Comparison of ENCODE assay signal across 24 cellular contexts in the genomic region with DNA sequence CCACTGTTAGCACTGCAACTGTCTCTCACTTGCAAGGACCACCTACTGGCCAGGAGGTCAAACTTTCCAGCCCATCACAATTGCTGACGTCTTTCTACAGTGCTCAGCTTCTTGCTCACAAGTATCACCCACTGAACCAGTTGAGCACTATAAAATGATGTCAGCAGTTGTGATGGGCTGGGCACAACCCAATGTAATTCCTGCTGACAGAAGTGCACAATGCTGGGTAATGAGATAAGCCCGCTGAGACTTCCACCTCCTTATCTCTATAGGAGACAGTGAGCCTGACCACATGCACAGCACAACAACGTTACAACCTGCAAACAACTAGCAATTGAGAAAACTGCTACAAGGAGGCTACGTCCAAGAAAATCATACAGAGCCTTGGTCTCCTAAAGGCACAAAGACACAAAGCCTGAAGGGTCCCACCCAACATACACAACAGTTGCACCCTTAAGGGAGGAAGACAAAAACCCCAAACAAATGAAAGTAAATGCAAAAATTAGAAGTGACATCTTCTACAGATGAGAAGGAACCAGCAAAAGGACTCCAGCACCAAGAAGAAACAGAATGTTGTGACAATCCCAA.
"Had no signal": no experiment of that assay in that cellular context is flagged by ENCODE, and none has a peak within 500 bp of the region (broad histone marks: within the 10 kb centered on the region; RNA-seq: fewer than 3 reads in every experiment).

No MANE protein-coding gene starts in this region.

- DNase-seq: activated CD4-positive, alpha-beta T cell treated with anti-CD3 and anti-CD28 coated beads, Interleukin-2, amount 50 U/mL, for 1 hour; activated CD4-positive, CD25-positive, alpha-beta regulatory T cell treated with anti-CD3 and anti-CD28 coated beads, Interleukin-2, amount 50 U/mL, for 72 hours; activated CD8-positive, alpha-beta T cell treated with anti-CD3 and anti-CD28 coated beads, Interleukin-2, amount 10 ng/mL, durations not matched to agents 7 days and 5 days; activated gamma-delta T cell; activated naive CD4-positive, alpha-beta T cell treated with anti-CD3 and anti-CD28 coated beads, Interleukin-2, amount 50 U/mL, for 16 hours; anterior cingulate cortex; body of pancreas; cortex of kidney; heart left ventricle; kidney; lower lobe of right lung; naive B cell; nucleus accumbens; right lobe of liver; stimulated activated CD4-positive, alpha-beta T cell treated with anti-CD3 and anti-CD28 coated beads, Interleukin-2, amount 100 ng/mL, for 24 hours; stimulated activated naive CD8-positive, alpha-beta T cell treated with anti-CD3 and anti-CD28 coated beads, Interleukin-15, amount 100 ng/mL, for 72 hours; uterus; WERI-Rb-1 had no signal

- H3K27me3 Mint-ChIP-seq: naive B cell; stimulated activated naive CD8-positive, alpha-beta T cell treated with anti-CD3 and anti-CD28 coated beads, Interleukin-15, amount 100 ng/mL, for 72 hours had no signal

- H3K4me3 ChIP-seq: body of pancreas, cardiac muscle cell, heart left ventricle, lower lobe of right lung, right lobe of liver, skin epidermis, tibial nerve, uterus had no signal

- H3K9me3 ChIP-seq: body of pancreas, right lobe of liver, uterus had no signal

- H3K4me1 Mint-ChIP-seq: naive B cell; stimulated activated effector memory CD8-positive, alpha-beta T cell treated with anti-CD3 and anti-CD28 coated beads, Interleukin-12 subunit alpha, Interleukin-12 subunit beta, amount 100 ng/mL, for 72 hours; stimulated activated naive CD8-positive, alpha-beta T cell treated with anti-CD3 and anti-CD28 coated beads, Interleukin-15, amount 100 ng/mL, for 72 hours had no signal

- H3K4me1 ChIP-seq: body of pancreas, heart left ventricle, lower lobe of right lung, parathyroid adenoma, right lobe of liver, tibial nerve, uterus had no signal

- H3K4me3 Mint-ChIP-seq: activated CD8-positive, alpha-beta T cell treated with anti-CD3 and anti-CD28 coated beads, Interleukin-2, amount 10 ng/mL, durations not matched to agents 7 days and 5 days; activated T-helper 1 cell treated with anti-CD3 and anti-CD28 coated beads, Interleukin-12 subunit alpha, Interleukin-12 subunit beta, Interleukin-2, Interleukin-4 antibody, amounts not matched to agents 30 ng/mL and 10 ng/mL and 1 ng/mL, durations not matched to agents 14 hours and 24 hours and 36 hours; naive B cell; stimulated activated effector memory CD8-positive, alpha-beta T cell treated with anti-CD3 and anti-CD28 coated beads, Interleukin-12 subunit alpha, Interleukin-12 subunit beta, amount 100 ng/mL, for 72 hours; stimulated activated naive CD8-positive, alpha-beta T cell treated with anti-CD3 and anti-CD28 coated beads, Interleukin-15, amount 100 ng/mL, for 72 hours had no signal

- H3K36me3 Mint-ChIP-seq: naive B cell; stimulated activated effector memory CD8-positive, alpha-beta T cell treated with anti-CD3 and anti-CD28 coated beads, Interleukin-12 subunit alpha, Interleukin-12 subunit beta, amount 100 ng/mL, for 72 hours had no signal

- H3K27ac Mint-ChIP-seq: activated CD8-positive, alpha-beta T cell treated with anti-CD3 and anti-CD28 coated beads, Interleukin-2, amount 10 ng/mL, durations not matched to agents 7 days and 5 days; activated T-helper 1 cell treated with anti-CD3 and anti-CD28 coated beads, Interleukin-12 subunit alpha, Interleukin-12 subunit beta, Interleukin-2, Interleukin-4 antibody, amounts not matched to agents 30 ng/mL and 10 ng/mL and 1 ng/mL, durations not matched to agents 14 hours and 24 hours and 36 hours; naive B cell; stimulated activated effector memory CD8-positive, alpha-beta T cell treated with anti-CD3 and anti-CD28 coated beads, Interleukin-12 subunit alpha, Interleukin-12 subunit beta, amount 100 ng/mL, for 72 hours; stimulated activated naive CD8-positive, alpha-beta T cell treated with anti-CD3 and anti-CD28 coated beads, Interleukin-15, amount 100 ng/mL, for 72 hours had no signal

- H3K36me3 ChIP-seq: cardiac muscle cell, heart left ventricle, lower lobe of right lung, right lobe of liver, tibial nerve, uterus, WERI-Rb-1 had no signal

- H3K27me3 ChIP-seq: body of pancreas, cardiac muscle cell, right lobe of liver, tibial nerve, uterus had no signal
